17 cellular contexts compared by ENCODE assay signal in genomic region chr2:105578166-105578565, GRCh38.
DNase-seq lines count a peak whose midpoint lies in the region; ATAC-seq and TF ChIP-seq lines count a peak whose summit lies in the region.
"Had no signal": no experiment of that assay in that cellular context is flagged by ENCODE, and none has a peak within 500 bp of the region (broad histone marks: within the 10 kb centered on the region; RNA-seq: fewer than 3 reads in every experiment).

No MANE protein-coding gene starts in this region.

- no peak overlapping the region for H3K4me3 ChIP-seq in Caco-2 (ENCODE audit: low read depth, low read length)
- no peak overlapping the region for H3K4me3 ChIP-seq in transverse colon
- H3K4me3 ChIP-seq: GM12878, HAP-1 had no signal

- no peaks in the 10 kb centered on the region for H3K27me3 Mint-ChIP-seq in Caco-2 (ENCODE audit: insufficient read depth, unreplicated experiment)

- POLR2A ChIA-PET in Caco-2 (lab: Charles Lee): no interaction called here

- no peaks in the 10 kb centered on the region for H3K27me3 ChIP-seq in Caco-2 (replicated peaks; ENCODE audit: control insufficient read depth, insufficient read depth, low read length)
- H3K27me3 ChIP-seq in transverse colon: no peaks in the 10 kb centered on the region

- in situ Hi-C loops in transverse colon (cut with MboI; ENCODE audit: low pct_ligation_motif_present in 1 of 4, low pct_unique_long_range_greater_than_20kb in 1 of 4, low sequenced_read_pairs in 3 of 4) (loop anchor here in 1 of 4 donors (25.0 kb wide), 1 partner anchor 509 kb away; no protein-coding TSS in a partner anchor), GM13977 (cut with MboI; ENCODE audit: low pct_unique_long_range_greater_than_20kb, low sequenced_read_pairs, unreplicated experiment) (loop anchor here (25.0 kb wide), 1 partner anchor 509 kb away; no protein-coding TSS in a partner anchor)

- no peaks in the 10 kb centered on the region for H3K9me3 ChIP-seq in Caco-2
- H3K9me3 ChIP-seq in transverse colon: no peaks in the 10 kb centered on the region
- H3K9me3 ChIP-seq: HAP-1 had no signal

- ATAC-seq in left colon (peak; percentile 60), GM21529 (IDR thresholded peaks at IDR 0.05; ENCODE audit: unreplicated experiment) (no peak)
- ATAC-seq: GM12878 had no signal

- intact Hi-C loops in Caco-2 (cut with micrococcal nuclease; ENCODE audit: unreplicated experiment): loop anchor here (5.0 kb wide), 1 partner anchor 184 kb away; no protein-coding TSS in a partner anchor
- intact Hi-C loops in left colon (cut with DNase I, micrococcal nuclease): loop anchor here in 1 of 2 donors (10.0 kb wide), 1 partner anchor 517 kb away; no protein-coding TSS in a partner anchor
- intact Hi-C loops in transverse colon (cut with DNase I; ENCODE audit: low total_unique reads): loop anchor here (10.0 kb wide), 1 partner anchor 527 kb away; no protein-coding TSS in a partner anchor

- no peaks in the 10 kb centered on the region for H3K36me3 Mint-ChIP-seq in Caco-2 (ENCODE audit: insufficient read depth, unreplicated experiment)
- H3K36me3 Mint-ChIP-seq: CD4-positive, alpha-beta memory T cell had no signal

- peak overlapping the region in 1 of 4 donors; percentile 18 for H3K27ac ChIP-seq in transverse colon

- peaks cover 45% of the 10 kb centered on the region for H3K4me1 ChIP-seq in Caco-2
- peaks cover 0 to 62% (median 24%) of the 10 kb centered on the region in 4 donors for H3K4me1 ChIP-seq in transverse colon

- no peak for TF ChIP-seq EP300 in transverse colon (IDR thresholded peaks at IDR 0.05; ENCODE audit: low read depth)

- WGBS in transverse colon (ENCODE audit: low coverage in 1 of 2), 2 donors: 39 to 44% methylated on average over 3 to 4 of the region's 4 CpGs

- no peak for TF ChIP-seq POLR2A in transverse colon (IDR thresholded peaks at IDR 0.05)

- H3K4me1 Mint-ChIP-seq in Caco-2 (ENCODE audit: low read depth, unreplicated experiment): peaks cover 45% of the 10 kb centered on the region

- DNase-seq in Caco-2: peak; percentile 46 to 55
- peak; percentile 66 for DNase-seq in DMS53 treated with DMSO at 0.1 percent for 48 hours (lab: John Stamatoyannopoulos, UW; ENCODE audit: unreplicated experiment)
- DNase-seq in left colon: peak; percentile 28 to 55
- DNase-seq in transverse colon: peak; percentile 27
- no peak for DNase-seq in GM13977 (ENCODE audit: low spot score)
- DNase-seq in NCI-H146 treated with DMSO at 0.1 percent for 48 hours (lab: John Stamatoyannopoulos, UW; ENCODE audit: unreplicated experiment): no peak
- no peak for DNase-seq in DMS79 (lab: John Stamatoyannopoulos, UW)
- DNase-seq: C1 segment of cervical spinal cord; CD4-positive, alpha-beta memory T cell; DMS 273 treated with DMSO at 0.1 percent for 48 hours; EL; GDM1; GOT3; HFFc6 had no signal

- H3K36me3 ChIP-seq in Caco-2 (ENCODE audit: control insufficient read depth, insufficient read depth, low read length): no peaks in the 10 kb centered on the region
- H3K36me3 ChIP-seq in transverse colon: no peaks in the 10 kb centered on the region
- H3K36me3 ChIP-seq: HAP-1 had no signal

- TF ChIP-seq CTCF in Caco-2 (IDR thresholded peaks at IDR 0.05; ENCODE audit: insufficient read depth in 1 of 2, low read depth in 1 of 2, low read length in 1 of 2, severe bottlenecking in 1 of 2, unreplicated experiment in 1 of 2): no peak
- TF ChIP-seq CTCF in transverse colon (IDR thresholded peaks at IDR 0.05): no peak
- no peak for TF ChIP-seq CTCF in GM13977 (IDR thresholded peaks at IDR 0.05; ENCODE audit: extremely low read depth, insufficient read depth, missing control alignments)

- no TSS peak for BruUV-seq in Caco-2 (replicated peaks; lab: Mats Ljungman, UMichigan)

- no peak overlapping the region for H3K27ac Mint-ChIP-seq in Caco-2 (ENCODE audit: unreplicated experiment)
- H3K27ac Mint-ChIP-seq: HFFc6 had no signal

- H3K9me3 Mint-ChIP-seq in Caco-2 (ENCODE audit: unreplicated experiment): no peaks in the 10 kb centered on the region
- H3K9me3 Mint-ChIP-seq: CD4-positive, alpha-beta memory T cell; HFFc6 had no signal

- CTCF ChIA-PET in Caco-2 (lab: Charles Lee): no interaction called here

- H3K4me3 Mint-ChIP-seq in Caco-2 (ENCODE audit: unreplicated experiment): no peak overlapping the region
- H3K4me3 Mint-ChIP-seq: CD4-positive, alpha-beta memory T cell; HFFc6 had no signal

Comparison
In these comparisons a context has a peak if more than half of its experiments do, and no peak if none do; other contexts are left out.
1. DNase-seq: peak in Caco-2 (2 of 2), DMS53 treated with DMSO at 0.1 percent for 48 hours (single experiment), left colon (2 of 2) and transverse colon (single experiment); none in GM13977 (single experiment), NCI-H146 treated with DMSO at 0.1 percent for 48 hours (single experiment) and DMS79 (single experiment).